Comparison of ENCODE assay signal across 30 cellular contexts in the genomic region with DNA sequence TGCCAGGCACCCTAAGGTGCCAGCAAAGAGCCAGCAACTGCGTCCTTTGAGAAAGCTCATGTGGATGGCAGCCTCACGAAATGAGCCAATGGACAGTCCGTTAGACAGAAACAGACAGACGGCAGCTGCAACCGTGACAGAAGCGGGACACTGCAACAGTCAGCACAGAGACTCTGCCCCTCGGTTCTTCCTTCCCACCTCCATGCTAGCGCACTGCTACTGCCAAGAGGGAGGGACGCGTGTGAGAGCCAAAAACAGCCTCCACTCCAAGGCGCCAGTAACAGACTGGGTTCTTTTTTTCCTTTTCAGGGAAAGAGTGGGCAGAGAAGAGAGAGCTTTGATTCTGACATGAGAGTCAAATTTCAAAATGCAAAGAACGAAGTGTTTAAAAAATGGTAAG.
DNase-seq lines count a peak whose midpoint lies in the region; ATAC-seq and TF ChIP-seq lines count a peak whose summit lies in the region.
"Had no signal": no experiment of that assay in that cellular context is flagged by ENCODE, and none has a peak within 500 bp of the region (broad histone marks: within the 10 kb centered on the region; RNA-seq: fewer than 3 reads in every experiment).

No MANE protein-coding gene starts in this region.

- peak overlapping the region; percentile 9 for H2AFZ ChIP-seq in IMR-90 (replicated peaks; ENCODE audit: low read length, poor library complexity)

- H3K4me1 Mint-ChIP-seq in chondrocyte (ENCODE audit: low read depth): peaks cover 24% of the 10 kb centered on the region
- H3K4me1 Mint-ChIP-seq: activated CD4-positive, alpha-beta T cell treated with anti-CD3 and anti-CD28 coated beads, Interleukin-2, amount 10 ng/mL, durations not matched to agents 24 days and 14 days had no signal

- peak; percentile 69 for ATAC-seq in IMR-90 (ENCODE audit: low read depth)
- ATAC-seq: activated T-cell treated with anti-CD3 and anti-CD28 coated beads, Interleukin-2, amount 50 U/mL, for 4 hours; effector memory CD8-positive, alpha-beta T cell; naive thymus-derived CD4-positive, alpha-beta T cell; Panc1; stimulated activated effector memory CD8-positive, alpha-beta T cell treated with anti-CD3 and anti-CD28 coated beads, Interleukin-12 subunit alpha, Interleukin-12 subunit beta, amount 100 ng/mL, for 72 hours had no signal

- CTCF ChIA-PET in IMR-90 (lab: Yijun Ruan, JAX): no interaction called here

- H2AK5ac ChIP-seq in IMR-90 (ENCODE audit: low read depth, low read length): no peak overlapping the region; the same call in 1 of the 2 replicates

- peak; percentile 27 for DNase-seq in IMR-90
- DNase-seq in chondrocyte (ENCODE audit: low spot score): peak; percentile 43
- DNase-seq in myocyte (ENCODE audit: low read depth): peak; percentile 77
- no peak for DNase-seq in activated T-cell treated with anti-CD3 and anti-CD28 coated beads, Interleukin-2, amount 50 U/mL, for 1 hour
- no peak for DNase-seq in activated T-cell treated with anti-CD3 and anti-CD28 coated beads for 4 hours
- no peak for DNase-seq in T-helper 9 cell
- DNase-seq in stimulated activated CD4-positive, alpha-beta T cell treated with anti-CD3 and anti-CD28 coated beads, Interleukin-12 subunit alpha, Interleukin-12 subunit beta, amount 100 ng/mL, for 4 hours: no peak
- DNase-seq: activated CD4-positive, alpha-beta T cell treated with anti-CD3 and anti-CD28 coated beads, Interleukin-2, amount 10 ng/mL, durations not matched to agents 24 days and 14 days; activated naive CD4-positive, alpha-beta T cell; activated T-cell treated with anti-CD3 and anti-CD28 coated beads, Interleukin-2, amount 50 U/mL, for 4 hours; colonic mucosa; DMS79 treated with DMSO at 0.1 percent for 48 hours; effector memory CD8-positive, alpha-beta T cell; erythroblast; foreskin melanocyte; Karpas-422; naive thymus-derived CD4-positive, alpha-beta T cell; NCI-H146; NCI-H2171 treated with DMSO at 0.1 percent for 48 hours; NCI-H524 treated with DMSO at 0.1 percent for 48 hours; NK-92 treated with Interleukin-12 subunit alpha and Interleukin-12 subunit beta, amount 100 ng/mL, for 24 hours; retina; SHP77 treated with DMSO at 0.1 percent for 48 hours; stimulated activated CD4-positive, alpha-beta T cell treated with anti-CD3 and anti-CD28 coated beads, Interleukin-4, amount 100 ng/mL, for 24 hours had no signal

- POLR2A ChIA-PET in IMR-90 (lab: Charles Lee; ENCODE audit: unreplicated experiment): no interaction called here

- H3K27me3 ChIP-seq in IMR-90 (ENCODE audit: control insufficient read depth, insufficient read depth, low read length) (no peaks in the 10 kb centered on the region), skeletal muscle tissue (ENCODE audit: control insufficient read depth in 3 of 3, insufficient read depth in 3 of 3, low read length in 3 of 3) (no peaks in the 10 kb centered on the region)
- H3K27me3 ChIP-seq: body of pancreas, colonic mucosa had no signal

- intact Hi-C loops in IMR-90 (cut with micrococcal nuclease): no loop called here

- TF ChIP-seq POLR2A in IMR-90 (IDR thresholded peaks at IDR 0.05; ENCODE audit: low read depth, low read length): no peak

- H3K36me3 ChIP-seq in IMR-90 (ENCODE audit: control insufficient read depth, insufficient read depth, low read length): no peaks in the 10 kb centered on the region
- no peaks in the 10 kb centered on the region for H3K36me3 ChIP-seq in skeletal muscle tissue (ENCODE audit: control insufficient read depth in 3 of 3, insufficient read depth in 3 of 3, low read length in 3 of 3)
- H3K36me3 ChIP-seq: colonic mucosa had no signal

- no peak overlapping the region for H2BK120ac ChIP-seq in IMR-90 (ENCODE audit: low read depth, low read length)

- no peak overlapping the region for H4K8ac ChIP-seq in IMR-90 (ENCODE audit: low read depth in 2 of 2, low read length in 2 of 2)

- H4K5ac ChIP-seq in IMR-90 (ENCODE audit: low read depth, low read length): no peak overlapping the region

- TF ChIP-seq CTCF in IMR-90 (conservative IDR thresholded peaks at IDR 0.05; ENCODE audit: low read depth, low read length) (no peak), chondrocyte (IDR thresholded peaks at IDR 0.05) (no peak)

- H2BK5ac ChIP-seq in IMR-90 (ENCODE audit: low read depth, low read length, poor library complexity, severe bottlenecking): no peak overlapping the region

- no peak overlapping the region for H3K56ac ChIP-seq in IMR-90 (ENCODE audit: extremely low read depth, insufficient read depth, low read length)

- peaks cover 5% of the 10 kb centered on the region; the same call in 1 of the 2 replicates for H3K9me1 ChIP-seq in IMR-90 (ENCODE audit: insufficient read depth, low read length)

- no peak overlapping the region for H3K14ac ChIP-seq in IMR-90 (replicated peaks; ENCODE audit: low read depth, low read length)

- H2AK9ac ChIP-seq in IMR-90 (replicated peaks; ENCODE audit: low read depth, low read length, poor library complexity): no peak overlapping the region

- H3K79me1 ChIP-seq in IMR-90 (ENCODE audit: low read depth in 1 of 2, low read length in 2 of 2): peaks cover 26 to 56% of the 10 kb centered on the region in 2 experiments

- no peak overlapping the region for H4K91ac ChIP-seq in IMR-90 (ENCODE audit: insufficient read depth, low read depth, low read length)

- H3K18ac ChIP-seq in IMR-90 (ENCODE audit: low read depth, low read length): no peak overlapping the region; the same call in 1 of the 2 replicates

- no peak for TF ChIP-seq RAD21 in IMR-90 (IDR thresholded peaks at IDR 0.05; ENCODE audit: low read length)

- in situ Hi-C loops in IMR-90 (cut with MboI; ENCODE audit: low sequenced_read_pairs): no loop called here

- dilution Hi-C loops in IMR-90 (cut with HindIII; ENCODE audit: low sequenced_read_pairs, unreplicated experiment): loop anchor here (25.0 kb wide), 1 partner anchor 539 kb away; no protein-coding TSS in a partner anchor

- H3K9me3 Mint-ChIP-seq in chondrocyte (ENCODE audit: low read depth): peaks cover 4% of the 10 kb centered on the region
- H3K9me3 Mint-ChIP-seq: activated T-cell treated with anti-CD3 and anti-CD28 coated beads, Interleukin-2, amount 50 U/mL, for 4 hours; effector memory CD8-positive, alpha-beta T cell; naive thymus-derived CD4-positive, alpha-beta T cell; stimulated activated effector memory CD8-positive, alpha-beta T cell treated with anti-CD3 and anti-CD28 coated beads, Interleukin-12 subunit alpha, Interleukin-12 subunit beta, amount 100 ng/mL, for 72 hours had no signal

- H3K23ac ChIP-seq in IMR-90 (ENCODE audit: low read depth, low read length): peak overlapping the region; percentile 44; the same call in 1 of the 2 replicates

- peak overlapping the region; percentile 9; the same call in 1 of the 2 replicates for H3K4me2 ChIP-seq in IMR-90 (ENCODE audit: low read depth, low read length)

- no peaks in the 10 kb centered on the region for H3K9me3 ChIP-seq in IMR-90 (ENCODE audit: control insufficient read depth, insufficient read depth, low read length)
- no peaks in the 10 kb centered on the region for H3K9me3 ChIP-seq in skeletal muscle tissue (ENCODE audit: control insufficient read depth in 3 of 3, low read length in 3 of 3)
- H3K9me3 ChIP-seq: body of pancreas, colonic mucosa had no signal

- peaks cover 24% of the 10 kb centered on the region for H4K20me1 ChIP-seq in IMR-90 (ENCODE audit: insufficient read depth, low read length)

- no peaks in the 10 kb centered on the region for H3K27me3 Mint-ChIP-seq in chondrocyte (ENCODE audit: low read depth)
- H3K27me3 Mint-ChIP-seq: effector memory CD8-positive, alpha-beta T cell had no signal

- no peaks in the 10 kb centered on the region for H3K36me3 Mint-ChIP-seq in chondrocyte (ENCODE audit: low read depth)
- H3K36me3 Mint-ChIP-seq: stimulated activated effector memory CD8-positive, alpha-beta T cell treated with anti-CD3 and anti-CD28 coated beads, Interleukin-12 subunit alpha, Interleukin-12 subunit beta, amount 100 ng/mL, for 72 hours had no signal

- no peak overlapping the region for H3K27ac Mint-ChIP-seq in chondrocyte (ENCODE audit: unreplicated experiment)
- H3K27ac Mint-ChIP-seq: activated CD4-positive, alpha-beta T cell treated with anti-CD3 and anti-CD28 coated beads, Interleukin-2, amount 10 ng/mL, durations not matched to agents 24 days and 14 days; effector memory CD8-positive, alpha-beta T cell; stimulated activated effector memory CD8-positive, alpha-beta T cell treated with anti-CD3 and anti-CD28 coated beads, Interleukin-12 subunit alpha, Interleukin-12 subunit beta, amount 100 ng/mL, for 72 hours had no signal

- no peak overlapping the region for H2BK15ac ChIP-seq in IMR-90 (ENCODE audit: low read depth, low read length)

- peak overlapping the region; percentile 0; the same call in 1 of the 2 replicates for H3K27ac ChIP-seq in IMR-90 (ENCODE audit: insufficient read depth, low read length)
- peak overlapping the region; percentile 5 for H3K27ac ChIP-seq in skeletal muscle tissue (ENCODE audit: low read depth, low read length)
- H3K27ac ChIP-seq: body of pancreas, C4-2B, colonic mucosa, VCaP had no signal

- H2BK20ac ChIP-seq in IMR-90 (ENCODE audit: low read depth, low read length): no peak overlapping the region

- 59% methylated on average over 2 of the region's 12 CpGs; no CpG with 5 or more reads in 1 of the 2 experiments for WGBS in IMR-90 (ENCODE audit: extremely low coverage in 2 of 2, insufficient read length in 1 of 2), 2 experiments

- H3K4me3 ChIP-seq in IMR-90 (ENCODE audit: insufficient read depth, low read depth, low read length) (no peak overlapping the region), skeletal muscle tissue (ENCODE audit: low read length in 3 of 3) (no peak overlapping the region)
- H3K4me3 ChIP-seq: body of pancreas, colonic mucosa had no signal

- H3K4me1 ChIP-seq in IMR-90 (ENCODE audit: control insufficient read depth, insufficient read depth, low read length) (peaks cover 9% of the 10 kb centered on the region), skeletal muscle tissue (ENCODE audit: control insufficient read depth in 3 of 3, insufficient read depth in 3 of 3, low read length in 3 of 3) (peaks cover 3 to 35% (median 23%) of the 10 kb centered on the region in 3 donors)
- H3K4me1 ChIP-seq: colonic mucosa had no signal

- BruUV-seq in IMR-90 (replicated peaks; lab: Mats Ljungman, UMichigan): no TSS peak

- H3K9ac ChIP-seq in IMR-90 (ENCODE audit: low read depth, low read length): no peak overlapping the region
- no peak overlapping the region for H3K9ac ChIP-seq in skeletal muscle tissue (ENCODE audit: low read depth in 1 of 3, low read length in 3 of 3)

- H3K4me3 Mint-ChIP-seq in chondrocyte (ENCODE audit: unreplicated experiment): no peak overlapping the region
- H3K4me3 Mint-ChIP-seq: activated CD4-positive, alpha-beta T cell treated with anti-CD3 and anti-CD28 coated beads, Interleukin-2, amount 10 ng/mL, durations not matched to agents 24 days and 14 days; activated T-cell treated with anti-CD3 and anti-CD28 coated beads, Interleukin-2, amount 50 U/mL, for 4 hours; effector memory CD8-positive, alpha-beta T cell; naive thymus-derived CD4-positive, alpha-beta T cell; stimulated activated effector memory CD8-positive, alpha-beta T cell treated with anti-CD3 and anti-CD28 coated beads, Interleukin-12 subunit alpha, Interleukin-12 subunit beta, amount 100 ng/mL, for 72 hours had no signal

- peak overlapping the region; percentile 14; the same call in 1 of the 2 replicates for H3K4ac ChIP-seq in IMR-90 (ENCODE audit: low read depth, low read length)

TF ChIP-seq in IMR-90, 13 proteins besides CTCF, POLR2A, EP300 and RAD21 (continues in another document):
- no peak for TF ChIP-seq BHLHE40 (IDR thresholded peaks at IDR 0.05; ENCODE audit: low read depth, low read length)

Comparison
In these comparisons a context has a peak if more than half of its experiments do, and no peak if none do; other contexts are left out.
1. DNase-seq: peak in IMR-90 (single experiment), chondrocyte (single experiment) and myocyte (single experiment); none in activated T-cell treated with anti-CD3 and anti-CD28 coated beads, Interleukin-2, amount 50 U/mL, for 1 hour (single experiment), activated T-cell treated with anti-CD3 and anti-CD28 coated beads for 4 hours (single experiment), T-helper 9 cell (single experiment) and stimulated activated CD4-positive, alpha-beta T cell treated with anti-CD3 and anti-CD28 coated beads, Interleukin-12 subunit alpha, Interleukin-12 subunit beta, amount 100 ng/mL, for 4 hours (single experiment).